18 cellular contexts compared by ENCODE assay signal in genomic region chr17:21165922-21166598, GRCh38. TPM values are rescaled to one million over a fixed set of nuclear protein-coding genes. Genes with fewer than 3 reads are reported as not detected.
DNase-seq lines count a peak whose midpoint lies in the region; ATAC-seq and TF ChIP-seq lines count a peak whose summit lies in the region.
"Had no signal": no experiment of that assay in that cellular context is flagged by ENCODE, and none has a peak within 500 bp of the region (broad histone marks: within the 10 kb centered on the region; RNA-seq: fewer than 3 reads in every experiment).

No MANE protein-coding gene starts in this region.

- no peaks in the 10 kb centered on the region for H3K36me3 Mint-ChIP-seq in neural progenitor cell
- H3K36me3 Mint-ChIP-seq: activated naive CD4-positive, alpha-beta T cell treated with anti-CD3 and anti-CD28 coated beads, Interleukin-2, amount 50 U/mL, for 72 hours; mesothelial cell of epicardium had no signal

- peak; percentile 19 for DNase-seq in ecto neural progenitor cell (ENCODE audit: low spot score)
- no peak for DNase-seq in left lobe of liver (ENCODE audit: low spot score)
- DNase-seq in vagina (ENCODE audit: extremely low spot score in 2 of 2): no peak
- DNase-seq in NCI-H1930 (lab: John Stamatoyannopoulos, UW): no peak
- no peak for DNase-seq in COLO829 (ENCODE audit: low spot score)
- no peak for DNase-seq in neural progenitor cell (ENCODE audit: low spot score)
- DNase-seq: activated CD4-positive, CD25-positive, alpha-beta regulatory T cell treated with anti-CD3 and anti-CD28 coated beads, Interleukin-2, amount 50 U/mL, for 72 hours; Kasumi-1; NCI-H1436; T-helper 9 cell had no signal

- no peaks in the 10 kb centered on the region for H3K79me2 ChIP-seq in neural progenitor cell (ENCODE audit: low read depth)

- H3K27ac Mint-ChIP-seq in neural progenitor cell: no peak overlapping the region
- H3K27ac Mint-ChIP-seq: activated naive CD4-positive, alpha-beta T cell treated with anti-CD3 and anti-CD28 coated beads, Interleukin-2, amount 50 U/mL, for 72 hours; stimulated activated naive CD8-positive, alpha-beta T cell treated with anti-CD3 and anti-CD28 coated beads, Interleukin-15, Interleukin-2, amounts not matched to agents 100 ng/mL and 50 ng/mL, for 24 hours had no signal

- H3K4me3 ChIP-seq in rectal smooth muscle tissue (ENCODE audit: low read length) (no peak overlapping the region), vagina (no peak overlapping the region), neural progenitor cell (no peak overlapping the region)
- H3K4me3 ChIP-seq: BLaER1 treated with 17β-estradiol and CSF1 and Interleukin-3, amounts not matched to agents 10 nM and 100 nM; pancreas; SJSA1 had no signal

- H3K27ac ChIP-seq in rectal smooth muscle tissue (ENCODE audit: low read depth, low read length) (peak overlapping the region; percentile 86), vagina (peak overlapping the region; percentile 60), neural progenitor cell (no peak overlapping the region)
- H3K27ac ChIP-seq: BLaER1 treated with 17β-estradiol and CSF1 and Interleukin-3, amounts not matched to agents 10 nM and 100 nM; SJSA1 had no signal

- H3K9me3 ChIP-seq in vagina: no peaks in the 10 kb centered on the region
- no peaks in the 10 kb centered on the region for H3K9me3 ChIP-seq in neural progenitor cell (ENCODE audit: low read depth)
- H3K9me3 ChIP-seq: BLaER1 treated with 17β-estradiol and CSF1 and Interleukin-3, amounts not matched to agents 10 nM and 100 nM; pancreas; SJSA1 had no signal

- H3K9me3 Mint-ChIP-seq in neural progenitor cell: no peaks in the 10 kb centered on the region
- H3K9me3 Mint-ChIP-seq: activated naive CD4-positive, alpha-beta T cell treated with anti-CD3 and anti-CD28 coated beads, Interleukin-2, amount 50 U/mL, for 72 hours; central memory CD8-positive, alpha-beta T cell; mesothelial cell of epicardium; stimulated activated naive CD8-positive, alpha-beta T cell treated with anti-CD3 and anti-CD28 coated beads, Interleukin-15, Interleukin-2, amounts not matched to agents 100 ng/mL and 50 ng/mL, for 24 hours had no signal

- no peak overlapping the region for H3K9ac ChIP-seq in rectal smooth muscle tissue (ENCODE audit: low read length)
- H3K9ac ChIP-seq in neural progenitor cell: no peak overlapping the region

- H4K20me1 ChIP-seq in neural progenitor cell (ENCODE audit: low read depth): no peaks in the 10 kb centered on the region

- peak; percentile 66 for ATAC-seq in left lobe of liver
- ATAC-seq: activated naive CD4-positive, alpha-beta T cell treated with anti-CD3 and anti-CD28 coated beads, Interleukin-2, amount 50 U/mL, for 72 hours had no signal

- H3K4me1 Mint-ChIP-seq in neural progenitor cell: peaks cover 16% of the 10 kb centered on the region

- TF ChIP-seq POLR2A in vagina (IDR thresholded peaks at IDR 0.05): no peak

- no peak overlapping the region for H3K4me2 ChIP-seq in neural progenitor cell
- H3K4me2 ChIP-seq: BLaER1 treated with 17β-estradiol and CSF1 and Interleukin-3, amounts not matched to agents 10 nM and 100 nM had no signal

- TF ChIP-seq CTCF in vagina (IDR thresholded peaks at IDR 0.05) (no peak), neural progenitor cell (IDR thresholded peaks at IDR 0.05) (no peak)

- intact Hi-C loops in vagina (cut with DNase I): loop anchor here (5.0 to 10.0 kb wide), 2 partner anchors 49 to 1214 kb away; partner anchors contain the start of gene TMEM11

- no peaks in the 10 kb centered on the region for H3F3A ChIP-seq in neural progenitor cell (ENCODE audit: low read depth)

- H3K4me3 Mint-ChIP-seq in neural progenitor cell: no peak overlapping the region
- H3K4me3 Mint-ChIP-seq: central memory CD8-positive, alpha-beta T cell; mesothelial cell of epicardium; stimulated activated naive CD8-positive, alpha-beta T cell treated with anti-CD3 and anti-CD28 coated beads, Interleukin-15, Interleukin-2, amounts not matched to agents 100 ng/mL and 50 ng/mL, for 24 hours had no signal

- peaks cover 5% of the 10 kb centered on the region for H3K27me3 Mint-ChIP-seq in neural progenitor cell (ENCODE audit: insufficient read depth, low read depth)
- H3K27me3 Mint-ChIP-seq: central memory CD8-positive, alpha-beta T cell; stimulated activated naive CD8-positive, alpha-beta T cell treated with anti-CD3 and anti-CD28 coated beads, Interleukin-15, Interleukin-2, amounts not matched to agents 100 ng/mL and 50 ng/mL, for 24 hours had no signal

- peaks cover 26% of the 10 kb centered on the region for H3K4me1 ChIP-seq in rectal smooth muscle tissue (ENCODE audit: control insufficient read depth, insufficient read depth, low read length)
- peaks cover 36% of the 10 kb centered on the region for H3K4me1 ChIP-seq in vagina
- no peaks in the 10 kb centered on the region for H3K4me1 ChIP-seq in neural progenitor cell
- H3K4me1 ChIP-seq: SJSA1 had no signal

- H3K36me3 ChIP-seq in rectal smooth muscle tissue (ENCODE audit: control insufficient read depth, insufficient read depth, low read length) (no peaks in the 10 kb centered on the region), vagina (no peaks in the 10 kb centered on the region), neural progenitor cell (no peaks in the 10 kb centered on the region)
- H3K36me3 ChIP-seq: pancreas, SJSA1 had no signal

- H3K27me3 ChIP-seq in rectal smooth muscle tissue (ENCODE audit: control insufficient read depth, insufficient read depth, low read length) (no peaks in the 10 kb centered on the region), vagina (no peaks in the 10 kb centered on the region), neural progenitor cell (no peaks in the 10 kb centered on the region)
- H3K27me3 ChIP-seq: BLaER1 treated with 17β-estradiol and CSF1 and Interleukin-3, amounts not matched to agents 10 nM and 100 nM; pancreas; SJSA1 had no signal

- H2AFZ ChIP-seq in neural progenitor cell (replicated peaks): no peak overlapping the region

RNA-seq across cellular contexts. Expression of gene DHRS7B, which starts 39.3 kb away (rescaled TPM):
- total RNA-seq in left lobe of liver (11.0 TPM), vagina (31.7 TPM), neural progenitor cell (ENCODE audit: low replicate concordance) (21.6 and 29.9 TPM in 2 replicates)

RNA-seq across cellular contexts. Expression of gene TMEM11, which starts 47.9 kb away (rescaled TPM):
- total RNA-seq in left lobe of liver: 9.3 TPM
- total RNA-seq in vagina: 30.2 TPM
- total RNA-seq in neural progenitor cell (ENCODE audit: low replicate concordance): 17.3 and 20.9 TPM in 2 replicates
